In genomic region chr9:84677080-84677479, GRCh38 we compare ENCODE assay signal across 20 cellular contexts.
"Had no signal": no experiment of that assay in that cellular context is flagged by ENCODE, and none has a peak within 500 bp of the region (broad histone marks: within the 10 kb centered on the region; RNA-seq: fewer than 3 reads in every experiment).

No MANE protein-coding gene starts in this region.

- DNase-seq: activated CD4-positive, alpha-beta T cell treated with anti-CD3 and anti-CD28 coated beads for 48 hours; activated CD8-positive, alpha-beta T cell treated with anti-CD3 and anti-CD28 coated beads for 36 hours; activated effector memory CD4-positive, alpha-beta T cell treated with Interleukin-2 at 50 U/mL for 16 hours; activated naive CD4-positive, alpha-beta T cell treated with anti-CD3 and anti-CD28 coated beads, Interleukin-2, amount 50 U/mL, for 16 hours; activated T-cell treated with anti-CD3 and anti-CD28 coated beads, Interleukin-2, amount 50 U/mL, for 4 hours; adrenal gland; body of pancreas; cortex of kidney; effector CD8-positive, alpha-beta T cell; foreskin keratinocyte; glutamatergic neuron; left colon; naive B cell; ovary; stimulated activated CD4-positive, alpha-beta T cell treated with anti-CD3 and anti-CD28 coated beads, Interleukin-1b, Interleukin-23, amount 100 ng/mL, for 48 hours; T-helper 17 cell; tibial artery had no signal

- H3K27me3 ChIP-seq: adrenal gland, body of pancreas, ovary, tibial artery, vagina had no signal

- H3K36me3 Mint-ChIP-seq: naive B cell, WTC11 had no signal

- H3K4me1 ChIP-seq: adrenal gland, foreskin keratinocyte had no signal

- H3K9me3 Mint-ChIP-seq: activated CD8-positive, alpha-beta T cell treated with anti-CD3 and anti-CD28 coated beads for 36 hours; activated T-cell treated with anti-CD3 and anti-CD28 coated beads, Interleukin-2, amount 50 U/mL, for 4 hours; central memory CD8-positive, alpha-beta T cell; naive B cell; WTC11 had no signal

- H3K27ac ChIP-seq: adrenal gland, body of pancreas, foreskin keratinocyte, ovary, tibial artery, vagina had no signal

- H3K4me3 Mint-ChIP-seq: activated CD8-positive, alpha-beta T cell treated with anti-CD3 and anti-CD28 coated beads for 36 hours; activated T-cell treated with anti-CD3 and anti-CD28 coated beads, Interleukin-2, amount 50 U/mL, for 4 hours; central memory CD8-positive, alpha-beta T cell; naive B cell; T-helper 17 cell; WTC11 had no signal

- H3K4me3 ChIP-seq: adrenal gland, body of pancreas, ovary, tibial artery, vagina had no signal

- H3K36me3 ChIP-seq: adrenal gland, ovary, tibial artery, vagina had no signal

- H3K9me3 ChIP-seq: adrenal gland, body of pancreas, ovary, tibial artery, vagina had no signal

- H3K4me1 Mint-ChIP-seq: central memory CD8-positive, alpha-beta T cell; naive B cell; WTC11 had no signal

- H3K27ac Mint-ChIP-seq: activated CD8-positive, alpha-beta T cell treated with anti-CD3 and anti-CD28 coated beads for 36 hours; naive B cell; T-helper 17 cell; WTC11 had no signal
